7 cellular contexts compared by ENCODE assay signal in the genomic region with DNA sequence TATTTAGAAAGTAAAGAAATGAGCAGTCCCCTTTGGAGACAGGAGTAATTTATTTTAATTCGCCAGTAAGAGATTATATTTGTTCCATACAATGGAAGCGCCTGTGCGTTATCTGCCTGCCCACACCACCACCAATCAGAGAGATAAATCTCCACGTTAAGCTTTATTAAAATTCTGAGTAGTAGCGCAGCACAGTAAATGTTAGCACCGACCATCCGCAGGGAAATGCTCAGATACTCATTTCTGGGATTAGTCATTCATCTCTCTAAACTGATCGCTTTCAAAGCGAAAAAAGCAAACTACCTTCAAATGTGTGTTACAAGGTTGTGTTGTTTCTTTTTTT. TPM values are rescaled to one million over a fixed set of nuclear protein-coding genes. Genes with fewer than 3 reads are reported as not detected.
DNase-seq lines count a peak whose midpoint lies in the region; ATAC-seq and TF ChIP-seq lines count a peak whose summit lies in the region.

No MANE protein-coding gene starts in this region.

- H3K4me1 ChIP-seq in GM23338 (ENCODE audit: insufficient read depth), result peaks cover 50% of the 10 kb centered on the region
- H3K4me1 ChIP-seq in OCI-LY3 (ENCODE audit: low read length), result peaks cover 40% of the 10 kb centered on the region
- H3K4me1 ChIP-seq in muscle layer of duodenum (ENCODE audit: control insufficient read depth in 1 of 2, insufficient read depth in 2 of 2, low read length in 2 of 2), result peaks cover 0 to 27% of the 10 kb centered on the region in 2 donors

- peaks cover 11% of the 10 kb centered on the region; the same call in 1 of the 2 replicates for H4K20me1 ChIP-seq in GM23338 (replicated peaks; ENCODE audit: insufficient read depth)
- peaks cover 27% of the 10 kb centered on the region for H4K20me1 ChIP-seq in OCI-LY3 (ENCODE audit: insufficient read depth, low read length)

- peaks cover 4% of the 10 kb centered on the region; the same call in 1 of the 2 replicates for H3F3A ChIP-seq in GM23338 (replicated peaks; ENCODE audit: low read depth)

- H3K27ac Mint-ChIP-seq in GM23338, result 0 out of 2 replicates have a peak overlapping the region, but pooled peaks have one; percentile 48

- H3K9me3 Mint-ChIP-seq in GM23338, result no peaks in the 10 kb centered on the region; the same call in 1 of the 3 replicates

- H3K27me3 Mint-ChIP-seq in GM23338 (ENCODE audit: insufficient read depth, low read depth, poor library complexity), result peaks cover 11% of the 10 kb centered on the region

- peak overlapping the region; percentile 86 for H3K4me2 ChIP-seq in GM23338
- H3K4me2 ChIP-seq in OCI-LY3 (ENCODE audit: low read length), result peak overlapping the region; percentile 94

- no peak for DNase-seq in GM23338 (ENCODE audit: low spot score)
- peak; percentile 45 for DNase-seq in choroid plexus epithelial cell (ENCODE audit: low read depth)
- no peak for DNase-seq in NK-92 treated with Interleukin-12 subunit alpha and Interleukin-12 subunit beta, amount 100 ng/mL, for 24 hours (lab: John Stamatoyannopoulos, UW)
- DNase-seq in dedifferentiated amniotic fluid mesenchymal stem cell (ENCODE audit: extremely low spot score), result no peak
- DNase-seq in Ammon's horn (ENCODE audit: low spot score), result no peak

- H3K27ac ChIP-seq in GM23338 (ENCODE audit: low read depth), result no peak overlapping the region
- no peak overlapping the region for H3K27ac ChIP-seq in OCI-LY3 (ENCODE audit: low read length)
- H3K27ac ChIP-seq in muscle layer of duodenum (ENCODE audit: low read length), result peak overlapping the region; percentile 97

- H3K4me3 Mint-ChIP-seq in GM23338, result peak overlapping the region; percentile 94

- H3K79me2 ChIP-seq in GM23338 (replicated peaks; ENCODE audit: insufficient read depth) (peaks cover 60% of the 10 kb centered on the region), OCI-LY3 (ENCODE audit: low read length) (peaks cover 39% of the 10 kb centered on the region)

- peak overlapping the region; percentile 93 for H3K9ac ChIP-seq in OCI-LY3 (ENCODE audit: low read length)

- H3K4me3 ChIP-seq in GM23338, result peak overlapping the region; percentile 80
- H3K4me3 ChIP-seq in OCI-LY3 (ENCODE audit: low read length), result peak overlapping the region; percentile 94
- peak overlapping the region; percentile 86 for H3K4me3 ChIP-seq in choroid plexus epithelial cell (ENCODE audit: low read depth, low read length)
- peak overlapping the region; percentile 82 to 85 for H3K4me3 ChIP-seq in muscle layer of duodenum (ENCODE audit: low read depth in 1 of 2, low read length in 2 of 2)

- H3K36me3 Mint-ChIP-seq in GM23338 (ENCODE audit: low read depth), result peaks cover 33% of the 10 kb centered on the region

- no peak for ATAC-seq in GM23338

- peaks cover 45% of the 10 kb centered on the region for H3K4me1 Mint-ChIP-seq in GM23338

- TF ChIP-seq CTCF in GM23338 (conservative IDR thresholded peaks at IDR 0.05; ENCODE audit: low read depth in 2 of 2), result no peak
- no peak for TF ChIP-seq CTCF in OCI-LY3 (IDR thresholded peaks at IDR 0.05; ENCODE audit: low read depth, low read length)
- TF ChIP-seq CTCF in choroid plexus epithelial cell (conservative IDR thresholded peaks at IDR 0.05; ENCODE audit: low read depth, low read length), result no peak

- H3K9me3 ChIP-seq in OCI-LY3 (ENCODE audit: insufficient read depth, low read length) (no peaks in the 10 kb centered on the region), muscle layer of duodenum (ENCODE audit: control insufficient read depth in 1 of 2, low read length in 2 of 2) (no peaks in the 10 kb centered on the region)

- H3K27me3 ChIP-seq in GM23338 (ENCODE audit: insufficient read depth) (peaks cover 13% of the 10 kb centered on the region), OCI-LY3 (ENCODE audit: low read depth, low read length) (no peaks in the 10 kb centered on the region), muscle layer of duodenum (ENCODE audit: low read depth, low read length) (no peaks in the 10 kb centered on the region)

- peaks cover 12% of the 10 kb centered on the region; the same call in 1 of the 2 replicates for H3K36me3 ChIP-seq in GM23338 (ENCODE audit: insufficient read depth)
- peaks cover 43% of the 10 kb centered on the region for H3K36me3 ChIP-seq in OCI-LY3 (replicated peaks; ENCODE audit: low read depth, low read length)
- peaks cover 0 to 33% of the 10 kb centered on the region in 2 donors for H3K36me3 ChIP-seq in muscle layer of duodenum (ENCODE audit: control insufficient read depth in 1 of 2, insufficient read depth in 2 of 2, low read length in 2 of 2)

- H3K9me2 ChIP-seq in GM23338 (ENCODE audit: insufficient read depth), result 0 out of 2 replicates have a peak, but pooled peaks cover 3% of the 10 kb centered on the region

- H2AFZ ChIP-seq in GM23338, result no peak overlapping the region; the same call in 1 of the 2 replicates
- H2AFZ ChIP-seq in OCI-LY3 (ENCODE audit: low read depth, low read length), result no peak overlapping the region

TF ChIP-seq in GM23338, 12 proteins besides CTCF, POLR2A, EP300 and RAD21:
- TF ChIP-seq POLR2AphosphoS5 (IDR thresholded peaks at IDR 0.05; ENCODE audit: low read depth) (no peak), ZNF114 (CRISPR knock-in tag; IDR thresholded peaks at IDR 0.05) (no peak)
- TF ChIP-seq, protein P1, sequence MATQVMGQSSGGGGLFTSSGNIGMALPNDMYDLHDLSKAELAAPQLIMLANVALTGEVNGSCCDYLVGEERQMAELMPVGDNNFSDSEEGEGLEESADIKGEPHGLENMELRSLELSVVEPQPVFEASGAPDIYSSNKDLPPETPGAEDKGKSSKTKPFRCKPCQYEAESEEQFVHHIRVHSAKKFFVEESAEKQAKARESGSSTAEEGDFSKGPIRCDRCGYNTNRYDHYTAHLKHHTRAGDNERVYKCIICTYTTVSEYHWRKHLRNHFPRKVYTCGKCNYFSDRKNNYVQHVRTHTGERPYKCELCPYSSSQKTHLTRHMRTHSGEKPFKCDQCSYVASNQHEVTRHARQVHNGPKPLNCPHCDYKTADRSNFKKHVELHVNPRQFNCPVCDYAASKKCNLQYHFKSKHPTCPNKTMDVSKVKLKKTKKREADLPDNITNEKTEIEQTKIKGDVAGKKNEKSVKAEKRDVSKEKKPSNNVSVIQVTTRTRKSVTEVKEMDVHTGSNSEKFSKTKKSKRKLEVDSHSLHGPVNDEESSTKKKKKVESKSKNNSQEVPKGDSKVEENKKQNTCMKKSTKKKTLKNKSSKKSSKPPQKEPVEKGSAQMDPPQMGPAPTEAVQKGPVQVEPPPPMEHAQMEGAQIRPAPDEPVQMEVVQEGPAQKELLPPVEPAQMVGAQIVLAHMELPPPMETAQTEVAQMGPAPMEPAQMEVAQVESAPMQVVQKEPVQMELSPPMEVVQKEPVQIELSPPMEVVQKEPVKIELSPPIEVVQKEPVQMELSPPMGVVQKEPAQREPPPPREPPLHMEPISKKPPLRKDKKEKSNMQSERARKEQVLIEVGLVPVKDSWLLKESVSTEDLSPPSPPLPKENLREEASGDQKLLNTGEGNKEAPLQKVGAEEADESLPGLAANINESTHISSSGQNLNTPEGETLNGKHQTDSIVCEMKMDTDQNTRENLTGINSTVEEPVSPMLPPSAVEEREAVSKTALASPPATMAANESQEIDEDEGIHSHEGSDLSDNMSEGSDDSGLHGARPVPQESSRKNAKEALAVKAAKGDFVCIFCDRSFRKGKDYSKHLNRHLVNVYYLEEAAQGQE (IDR thresholded peaks at IDR 0.05; ENCODE audit: unreplicated experiment), result no peak

RNA-seq across cellular contexts. Expression of a gene that starts 1.2 kb away (rescaled TPM):
- total RNA-seq in GM23338 (2014; rRNA removed; shearing (Covaris generic)), result 35.5 and 36.8 TPM in 2 replicates
- 17.9 and 19.5 TPM in 2 replicates for polyA plus RNA-seq in GM23338 (2016; fragmentation: Nextera tagmentation; extraction: Ambion mirVana)
